ENCODE assay signal across 8 cellular contexts in the genomic region with DNA sequence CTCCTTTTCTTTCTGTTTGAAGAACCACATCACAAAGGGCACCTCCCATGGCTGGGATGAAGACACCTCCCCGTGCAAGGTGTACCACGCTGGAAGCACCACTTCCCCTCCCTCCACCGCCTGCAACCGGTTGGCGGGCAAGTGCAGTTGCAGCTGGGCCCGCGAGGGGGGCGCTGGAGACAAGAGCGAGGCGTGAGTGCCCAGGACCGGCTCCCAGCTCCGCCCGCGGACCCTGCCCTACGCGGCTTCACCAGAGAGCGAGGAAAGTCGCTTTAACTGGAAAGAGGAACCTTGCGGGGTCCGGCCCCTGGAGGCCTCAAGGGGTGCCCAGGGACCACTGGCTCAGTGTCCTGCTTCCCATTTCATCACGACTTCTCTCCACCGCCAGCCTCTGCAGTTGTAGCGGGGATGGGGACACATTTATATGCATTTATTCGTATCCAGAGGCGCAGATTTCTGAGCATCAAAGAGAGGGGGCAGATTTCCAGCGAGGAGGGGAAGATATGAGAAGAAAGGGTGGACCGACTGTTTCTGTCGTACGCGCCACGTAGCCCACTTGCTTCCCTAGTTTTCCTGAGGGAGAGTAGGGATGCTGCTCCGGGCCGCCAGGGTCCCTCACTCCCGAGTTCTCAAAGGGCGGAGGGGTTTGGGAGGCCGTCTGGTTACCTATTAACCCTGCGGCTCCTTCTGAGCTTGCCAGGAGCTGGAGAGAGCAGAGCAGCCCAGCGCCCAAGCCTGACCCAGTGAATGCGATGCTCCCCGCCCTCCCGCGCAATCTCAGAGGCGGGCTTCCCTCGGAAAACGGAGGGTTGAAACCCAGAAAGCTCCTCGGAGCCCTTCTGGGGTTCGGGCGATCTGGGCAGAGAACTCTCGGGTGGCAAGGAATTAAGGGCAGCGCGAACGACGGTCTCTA. TPM values are rescaled to one million over a fixed set of nuclear protein-coding genes. Genes with fewer than 3 reads are reported as not detected.
DNase-seq lines count a peak whose midpoint lies in the region; ATAC-seq and TF ChIP-seq lines count a peak whose summit lies in the region.

No MANE protein-coding gene starts in this region.

- H3K27ac Mint-ChIP-seq in dendritic cell treated with granulocyte-macrophage colony-stimulating factor and Interleukin-4, amounts not matched to agents 40 ng/mL and 50 ng/mL, for 4 days, result peak overlapping the region; percentile 76

- H3K9me3 Mint-ChIP-seq in dendritic cell treated with granulocyte-macrophage colony-stimulating factor and Interleukin-4, amounts not matched to agents 40 ng/mL and 50 ng/mL, for 4 days, result no peaks in the 10 kb centered on the region

- DNase-seq in NCI-H524 (lab: John Stamatoyannopoulos, UW), result peak; percentile 70 to 82
- no peak for DNase-seq in NCI-H524 treated with DMSO at 0.1 percent for 48 hours (lab: John Stamatoyannopoulos, UW)
- peak; percentile 73 for DNase-seq in NCI-H2196 (lab: John Stamatoyannopoulos, UW; ENCODE audit: unreplicated experiment)
- peak; percentile 82 for DNase-seq in activated CD4-positive, alpha-beta T cell treated with anti-CD3 and anti-CD28 coated beads for 48 hours
- peak; percentile 87 to 93 for DNase-seq in left lung
- DNase-seq in stimulated activated CD4-positive, alpha-beta T cell treated with anti-CD3 and anti-CD28 coated beads, Interleukin-4, amount 100 ng/mL, for 48 hours (ENCODE audit: low read depth in 2 of 2), result peak; percentile 64 to 65

- H3K36me3 Mint-ChIP-seq in dendritic cell treated with granulocyte-macrophage colony-stimulating factor and Interleukin-4, amounts not matched to agents 40 ng/mL and 50 ng/mL, for 4 days (ENCODE audit: low read depth), result no peaks in the 10 kb centered on the region

- H3K27me3 Mint-ChIP-seq in dendritic cell treated with granulocyte-macrophage colony-stimulating factor and Interleukin-4, amounts not matched to agents 40 ng/mL and 50 ng/mL, for 4 days, result peaks cover 62% of the 10 kb centered on the region

- intact Hi-C loops in dendritic cell treated with granulocyte-macrophage colony-stimulating factor and Interleukin-4, amounts not matched to agents 40 ng/mL and 50 ng/mL, for 4 days (cut with micrococcal nuclease), result no loop called here
- intact Hi-C loops in left lung (cut with DNase I), result loop anchor here in 1 of 2 donors (10.0 kb wide), 1 partner anchor 84 kb away; a partner anchor contains a TSS

- H3K4me1 Mint-ChIP-seq in dendritic cell treated with granulocyte-macrophage colony-stimulating factor and Interleukin-4, amounts not matched to agents 40 ng/mL and 50 ng/mL, for 4 days (ENCODE audit: low read depth), result peaks cover 71% of the 10 kb centered on the region

- H3K4me3 ChIP-seq in left lung, result peak overlapping the region; percentile 64 to 66

- peak overlapping the region; percentile 86 to 89 for H3K27ac ChIP-seq in left lung

- H3K27me3 ChIP-seq in left lung, result peaks cover 33 to 70% of the 10 kb centered on the region in 2 donors

- peaks cover 4 to 66% of the 10 kb centered on the region in 2 donors for H3K4me1 ChIP-seq in left lung

- ATAC-seq in HG02798 (IDR thresholded peaks at IDR 0.05; ENCODE audit: poor library complexity, unreplicated experiment) (peak; percentile 54), left lung (peak; percentile 72)

- H3K4me3 Mint-ChIP-seq in dendritic cell treated with granulocyte-macrophage colony-stimulating factor and Interleukin-4, amounts not matched to agents 40 ng/mL and 50 ng/mL, for 4 days, result peak overlapping the region; percentile 75

- H3K9me3 ChIP-seq in left lung, result no peaks in the 10 kb centered on the region

- TF ChIP-seq CTCF in left lung (IDR thresholded peaks at IDR 0.05), result peak; percentile 60 to 77

- peaks cover 0 to 11% of the 10 kb centered on the region in 2 donors for H3K36me3 ChIP-seq in left lung

RNA-seq across cellular contexts. Expression of a gene that starts 3.5 kb away (rescaled TPM):
- total RNA-seq in left lung, result 100 to 1,000 TPM; 116 to 119 TPM

RNA-seq across cellular contexts. Expression of a gene that starts 6.6 kb away (rescaled TPM):
- 10 to 100 TPM; 16.0 to 35.6 TPM for total RNA-seq in left lung

RNA-seq across cellular contexts. Expression of a gene that starts 18.9 kb away (rescaled TPM):
- total RNA-seq in left lung, result 10 to 100 TPM; 50.5 to 62.1 TPM

RNA-seq across cellular contexts. Expression of a gene that starts 41.6 kb away (rescaled TPM):
- total RNA-seq in left lung, result 10 to 100 TPM in 1 of 2 donors, 1 to 10 TPM in 1; 9.4 to 12.2 TPM
